13 cellular contexts compared by ENCODE assay signal in the genomic region with DNA sequence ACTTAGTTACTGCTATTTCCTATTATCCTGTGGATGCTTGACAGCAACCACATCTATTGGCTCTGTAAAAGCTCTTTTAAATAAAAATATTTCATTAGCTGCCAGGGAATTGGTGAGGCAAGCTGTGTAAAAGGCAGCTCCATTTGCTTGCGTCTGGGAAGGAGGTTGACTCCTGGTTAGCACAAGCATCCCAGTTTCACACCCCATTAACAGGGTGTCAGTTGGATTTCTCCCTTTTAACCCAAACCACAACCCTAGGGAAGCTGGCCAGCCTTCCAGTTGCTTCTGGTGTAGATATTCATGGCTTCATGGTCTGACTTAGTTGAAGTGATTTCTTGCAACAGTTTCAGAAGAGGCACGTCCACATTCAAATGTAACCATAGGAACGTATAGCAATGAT.
"Had no signal": no experiment of that assay in that cellular context is flagged by ENCODE, and none has a peak within 500 bp of the region (broad histone marks: within the 10 kb centered on the region; RNA-seq: fewer than 3 reads in every experiment).

No MANE protein-coding gene starts in this region.

- H3K4me1 Mint-ChIP-seq: memory B cell had no signal

- H3K36me3 Mint-ChIP-seq: activated naive CD4-positive, alpha-beta T cell treated with anti-CD3 and anti-CD28 coated beads, Interleukin-2, amount 10 ng/mL, durations not matched to agents 7 days and 5 days; memory B cell had no signal

- H3K4me3 ChIP-seq: ascending aorta, gastrocnemius medialis, heart left ventricle, prostate gland, right lobe of liver had no signal

- DNase-seq: activated CD4-positive, alpha-beta T cell treated with anti-CD3 and anti-CD28 coated beads for 1 hour; activated naive CD4-positive, alpha-beta T cell treated with anti-CD3 and anti-CD28 coated beads, Interleukin-2, amount 10 ng/mL, durations not matched to agents 7 days and 5 days; activated T-cell treated with anti-CD3 and anti-CD28 coated beads, Interleukin-2, amount 50 U/mL, for 1 hour; caudate nucleus; cortex of kidney; effector CD4-positive, alpha-beta T cell; gastrocnemius medialis; nephron progenitor cell; right lobe of liver had no signal

- H3K27ac Mint-ChIP-seq: activated naive CD4-positive, alpha-beta T cell treated with anti-CD3 and anti-CD28 coated beads, Interleukin-2, amount 10 ng/mL, durations not matched to agents 7 days and 5 days; memory B cell had no signal

- H3K36me3 ChIP-seq: ascending aorta, gastrocnemius medialis, heart left ventricle, prostate gland, right lobe of liver had no signal

- H3K9me3 ChIP-seq: ascending aorta, gastrocnemius medialis, heart left ventricle, prostate gland, right lobe of liver had no signal

- H3K27me3 ChIP-seq: ascending aorta, gastrocnemius medialis, right lobe of liver had no signal

- ATAC-seq: gastrocnemius medialis, right lobe of liver had no signal

- H3K4me3 Mint-ChIP-seq: activated naive CD4-positive, alpha-beta T cell treated with anti-CD3 and anti-CD28 coated beads, Interleukin-2, amount 10 ng/mL, durations not matched to agents 7 days and 5 days; memory B cell; nephron progenitor cell had no signal

- H3K4me1 ChIP-seq: ascending aorta, gastrocnemius medialis, prostate gland, right lobe of liver had no signal

- H3K27me3 Mint-ChIP-seq: activated naive CD4-positive, alpha-beta T cell treated with anti-CD3 and anti-CD28 coated beads, Interleukin-2, amount 10 ng/mL, durations not matched to agents 7 days and 5 days had no signal

- H3K27ac ChIP-seq: ascending aorta, gastrocnemius medialis, heart left ventricle, prostate gland, right lobe of liver had no signal

- H3K9me3 Mint-ChIP-seq: activated naive CD4-positive, alpha-beta T cell treated with anti-CD3 and anti-CD28 coated beads, Interleukin-2, amount 10 ng/mL, durations not matched to agents 7 days and 5 days had no signal
